In the genomic region with DNA sequence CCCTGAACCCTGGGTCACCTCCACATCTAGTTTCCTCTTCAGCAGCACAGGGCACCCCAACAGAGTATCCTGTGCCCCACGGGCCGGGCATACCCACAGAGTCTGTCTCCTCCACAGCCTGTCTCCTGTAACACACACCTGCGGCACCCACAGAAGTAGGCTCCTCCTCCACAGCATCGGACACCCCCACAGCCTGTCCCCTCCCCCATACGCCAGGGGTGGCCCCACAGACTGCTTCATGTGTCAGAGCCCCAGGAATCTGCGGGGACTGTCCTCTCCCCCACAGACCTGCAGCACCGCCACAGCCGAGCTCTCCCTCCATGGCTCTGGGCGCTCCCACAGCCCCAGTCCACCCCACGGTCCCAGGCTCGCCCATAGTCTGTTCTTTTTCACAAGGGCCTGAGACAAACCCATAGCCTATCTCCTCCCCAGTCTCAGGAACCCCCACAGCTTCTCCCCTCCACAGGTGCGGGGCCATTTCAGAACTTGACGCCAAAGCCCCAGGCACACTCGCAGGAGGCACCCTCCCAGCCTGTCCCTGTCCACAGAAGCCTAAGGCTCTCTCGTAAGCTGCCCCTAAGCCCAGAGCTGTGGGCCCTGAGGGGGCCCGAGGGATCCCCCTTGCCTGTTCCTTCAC, we compare ENCODE assay signal across 8 cellular contexts. TPM values are rescaled to one million over a fixed set of nuclear protein-coding genes. Genes with fewer than 3 reads are reported as not detected.
DNase-seq lines count a peak whose midpoint lies in the region; ATAC-seq and TF ChIP-seq lines count a peak whose summit lies in the region.

No MANE protein-coding gene starts in this region.

- H3K4me3 Mint-ChIP-seq in IgD-negative memory B cell = peak overlapping the region; percentile 95 to 100 (median 97)

- peaks cover 3% of the 10 kb centered on the region for H3K36me3 Mint-ChIP-seq in IgD-negative memory B cell

- TF ChIP-seq EP300 in stomach (IDR thresholded peaks at IDR 0.05) = no peak

- no peak for ATAC-seq in GM18907 (IDR thresholded peaks at IDR 0.05; ENCODE audit: unreplicated experiment)
- no peak for ATAC-seq in GM18867 (IDR thresholded peaks at IDR 0.05; ENCODE audit: unreplicated experiment)

- H3K27me3 ChIP-seq in adipocyte (replicated peaks; ENCODE audit: control insufficient read depth, insufficient read depth, low read length) (no peaks in the 10 kb centered on the region), kidney epithelial cell (ENCODE audit: control insufficient read depth, insufficient read depth, low read length) (no peaks in the 10 kb centered on the region), stomach (no peaks in the 10 kb centered on the region)

- intact Hi-C loops in stomach (cut with DNase I; ENCODE audit: low total_unique reads) = no loop called here

- H3K4me1 Mint-ChIP-seq in IgD-negative memory B cell = peaks cover 17 to 21% (median 19%) of the 10 kb centered on the region in 3 donors

- no peaks in the 10 kb centered on the region for H3K9me3 ChIP-seq in adipocyte (ENCODE audit: control insufficient read depth, low read length)
- H3K9me3 ChIP-seq in stomach = no peaks in the 10 kb centered on the region

- peak overlapping the region; percentile 90 for H3K9ac ChIP-seq in adipocyte (ENCODE audit: low read length)

- H3K27me3 Mint-ChIP-seq in IgD-negative memory B cell = no peaks in the 10 kb centered on the region

- H3K27ac ChIP-seq in stomach = peak overlapping the region in 3 of 5 donors; percentile 85 to 90 (median 88)

- peaks cover 27% of the 10 kb centered on the region for H3K36me3 ChIP-seq in adipocyte (ENCODE audit: control insufficient read depth, insufficient read depth, low read length, severe bottlenecking)
- no peaks in the 10 kb centered on the region for H3K36me3 ChIP-seq in kidney epithelial cell (ENCODE audit: control insufficient read depth, insufficient read depth, low read length)
- H3K36me3 ChIP-seq in stomach = peaks cover 7 to 29% (median 20%) of the 10 kb centered on the region in 4 donors

- DNase-seq in adipocyte (ENCODE audit: low read depth) (no peak), kidney epithelial cell (ENCODE audit: low read depth) (no peak), stomach (no peak), DMS153 (lab: John Stamatoyannopoulos, UW) (no peak)
- no peak for DNase-seq in activated CD8-positive, alpha-beta memory T cell treated with anti-CD3 and anti-CD28 coated beads for 24 hours

- no peak for TF ChIP-seq POLR2A in stomach (IDR thresholded peaks at IDR 0.05)

- no peaks in the 10 kb centered on the region for H3K9me3 Mint-ChIP-seq in IgD-negative memory B cell

- no peak for TF ChIP-seq CTCF in kidney epithelial cell (IDR thresholded peaks at IDR 0.05; ENCODE audit: insufficient read depth, low read length, poor library complexity, severe bottlenecking)
- TF ChIP-seq CTCF in stomach (IDR thresholded peaks at IDR 0.05) = no peak

- H3K4me1 ChIP-seq in adipocyte (ENCODE audit: control insufficient read depth, insufficient read depth, low read length) (peaks cover 25% of the 10 kb centered on the region), stomach (peaks cover 25 to 65% (median 49%) of the 10 kb centered on the region in 4 donors)

- H3K27ac Mint-ChIP-seq in IgD-negative memory B cell = peak overlapping the region in 2 of 3 donors; percentile 39 to 96

- 28 to 36% (median 36%) methylated on average over 12 to 16 of the region's 16 CpGs for WGBS in stomach, 5 donors

- H3K4me3 ChIP-seq in adipocyte (ENCODE audit: low read length) (peak overlapping the region; percentile 86), kidney epithelial cell (ENCODE audit: low read depth, low read length) (peak overlapping the region; percentile 81), stomach (peak overlapping the region; percentile 68 to 92 (median 86))

RNA-seq across cellular contexts. Expression of a gene that starts 1.4 kb away (rescaled TPM):
- polyA plus RNA-seq in IgD-negative memory B cell (4.0 TPM), stomach (1 to 10 TPM; 3.8 to 7.1 (median 4.9) TPM)
- total RNA-seq in kidney epithelial cell (20.2 and 24.2 TPM in 2 replicates), stomach (100 to 1,000 TPM in 1 of 5 donors, 10 to 100 TPM in 4; 15.4 to 138 (median 35.4) TPM)

RNA-seq across cellular contexts. Expression of a gene that starts 1.7 kb away (rescaled TPM):
- polyA plus RNA-seq in IgD-negative memory B cell (81.7 TPM), stomach (100 to 1,000 TPM; 250 to 375 (median 326) TPM)
- total RNA-seq in kidney epithelial cell (193 and 245 TPM in 2 replicates), stomach (100 to 1,000 TPM in 2 of 5 donors, 10 to 100 TPM in 2, not detected in 1; 28.7 to 169 (median 124) TPM)

RNA-seq across cellular contexts. Expression of a gene that starts 12.3 kb away (rescaled TPM):
- polyA plus RNA-seq in IgD-negative memory B cell (33.3 TPM), stomach (10 to 100 TPM; 12.5 to 28.4 (median 16.4) TPM)
- total RNA-seq in kidney epithelial cell (10.6 and 13.5 TPM in 2 replicates), stomach (10 to 100 TPM in 2 of 5 donors, 1 to 10 TPM in 2, not detected in 1; 1.4 to 14.0 (median 8.1) TPM)

RNA-seq across cellular contexts. Expression of a gene that starts 12.4 kb away (rescaled TPM):
- polyA plus RNA-seq in IgD-negative memory B cell (8.0 TPM), stomach (1 to 10 TPM; 1.7 to 3.3 (median 1.7) TPM)
- total RNA-seq in kidney epithelial cell (0.34 and 0.46 TPM in 2 replicates), stomach (10 to 100 TPM in 1 of 5 donors, 1 to 10 TPM in 1, under 1 TPM in 1, not detected in 2; 0.55 to 14.2 (median 1.9) TPM)
